ENCODE assay signal across 15 cellular contexts in genomic region chr18:21084511-21085078, GRCh38. TPM values are rescaled to one million over a fixed set of nuclear protein-coding genes. Genes with fewer than 3 reads are reported as not detected.
A peak's percentile ranks its signal among the peaks of the same experiment; 100 is the strongest.
DNase-seq lines count a peak whose midpoint lies in the region; ATAC-seq lines count a peak whose summit lies in the region.
"Had no signal": no experiment of that assay in that cellular context is flagged by ENCODE, and none has a peak within 500 bp of the region (broad histone marks: within the 10 kb centered on the region; RNA-seq: fewer than 3 reads in every experiment).

No MANE protein-coding gene starts in this region.

- CTCF ChIA-PET in activated CD8-positive, alpha-beta memory T cell treated with anti-CD3 and anti-CD28 coated beads, Interleukin-2, amount 10 ng/mL, durations not matched to agents 7 days and 5 days (lab: Charles Lee): no interaction called here
- CTCF ChIA-PET in CD4-positive, alpha-beta memory T cell (lab: Charles Lee; ENCODE audit: partially characterized antibody): no interaction called here

- POLR2A ChIA-PET in CD4-positive, alpha-beta memory T cell (lab: Charles Lee; ENCODE audit: partially characterized antibody): interaction anchor here (1.1 kb wide), 1 partner anchor 9 kb away, joined by 3 read pairs; no protein-coding TSS in a partner anchor

- intact Hi-C loops in CD4-positive, alpha-beta memory T cell (cut with micrococcal nuclease): no loop called here

- H3K9me3 Mint-ChIP-seq in activated CD8-positive, alpha-beta memory T cell treated with anti-CD3 and anti-CD28 coated beads, Interleukin-2, amount 10 ng/mL, durations not matched to agents 7 days and 5 days (ENCODE audit: low read depth): peaks cover 9% of the 10 kb centered on the region
- H3K9me3 Mint-ChIP-seq in CD4-positive, alpha-beta memory T cell: peaks cover 0 to 21% (median 7%) of the 10 kb centered on the region in 8 donors
- peaks cover 0 to 2% (median 0%) of the 10 kb centered on the region in 6 donors for H3K9me3 Mint-ChIP-seq in immature natural killer cell

- DNase-seq in activated CD8-positive, alpha-beta memory T cell treated with anti-CD3 and anti-CD28 coated beads, Interleukin-2, amount 10 ng/mL, durations not matched to agents 7 days and 5 days: no peak
- no peak for DNase-seq in activated CD8-positive, alpha-beta memory T cell treated with anti-CD3 and anti-CD28 coated beads, Interleukin-2, amount 50 U/mL, for 4 hours
- no peak for DNase-seq in CD4-positive, alpha-beta memory T cell
- DNase-seq in T-helper 17 cell (no peak), immature natural killer cell (no peak), dermis blood vessel endothelial cell (no peak), OCI-M1 (lab: John Stamatoyannopoulos, UW) (no peak), NCI-H2196 treated with DMSO at 0.1 percent for 48 hours (lab: John Stamatoyannopoulos, UW; ENCODE audit: unreplicated experiment) (no peak)
- DNase-seq: DMS79, KG1, NCI-H1105, NCI-H1694 treated with DMSO at 0.1 percent for 48 hours, NCI-H69, PC-9 had no signal

- no peak overlapping the region for H3K4me3 ChIP-seq in CD4-positive, alpha-beta memory T cell (ENCODE audit: low read length in 2 of 2)
- H3K4me3 ChIP-seq: PC-9 had no signal

- H3K27ac Mint-ChIP-seq in activated CD8-positive, alpha-beta memory T cell treated with anti-CD3 and anti-CD28 coated beads, Interleukin-2, amount 10 ng/mL, durations not matched to agents 7 days and 5 days: no peak overlapping the region
- peak overlapping the region in 2 of 7 donors; percentile 21 to 35 for H3K27ac Mint-ChIP-seq in CD4-positive, alpha-beta memory T cell
- H3K27ac Mint-ChIP-seq in T-helper 17 cell: no peak overlapping the region
- no peak overlapping the region for H3K27ac Mint-ChIP-seq in immature natural killer cell

- no peaks in the 10 kb centered on the region for H3K27me3 Mint-ChIP-seq in activated CD8-positive, alpha-beta memory T cell treated with anti-CD3 and anti-CD28 coated beads, Interleukin-2, amount 10 ng/mL, durations not matched to agents 7 days and 5 days
- no peaks in the 10 kb centered on the region for H3K27me3 Mint-ChIP-seq in CD4-positive, alpha-beta memory T cell
- H3K27me3 Mint-ChIP-seq in T-helper 17 cell (no peaks in the 10 kb centered on the region), immature natural killer cell (ENCODE audit: low read depth in 3 of 3) (peaks cover 0 to 3% (median 1%) of the 10 kb centered on the region in 3 donors)

- H3K4me1 ChIP-seq in CD4-positive, alpha-beta memory T cell (ENCODE audit: insufficient read depth, low read length): peaks cover 79% of the 10 kb centered on the region

- H3K36me3 ChIP-seq in CD4-positive, alpha-beta memory T cell (ENCODE audit: insufficient read depth, low read length): no peaks in the 10 kb centered on the region

- no peak overlapping the region for H3K4me3 Mint-ChIP-seq in activated CD8-positive, alpha-beta memory T cell treated with anti-CD3 and anti-CD28 coated beads, Interleukin-2, amount 10 ng/mL, durations not matched to agents 7 days and 5 days
- peak overlapping the region in 6 of 8 donors; percentile 12 to 81 (median 46) for H3K4me3 Mint-ChIP-seq in CD4-positive, alpha-beta memory T cell
- H3K4me3 Mint-ChIP-seq in T-helper 17 cell (peak overlapping the region; percentile 33), immature natural killer cell (peak overlapping the region in 3 of 5 donors; percentile 17 to 63 (median 53))

- H3K27me3 ChIP-seq in CD4-positive, alpha-beta memory T cell (ENCODE audit: insufficient read depth, low read length): no peaks in the 10 kb centered on the region

- H3K27ac ChIP-seq in CD4-positive, alpha-beta memory T cell (ENCODE audit: low read depth, low read length): no peak overlapping the region
- H3K27ac ChIP-seq: C4-2B, PC-9 had no signal

- H3K36me3 Mint-ChIP-seq in activated CD8-positive, alpha-beta memory T cell treated with anti-CD3 and anti-CD28 coated beads, Interleukin-2, amount 10 ng/mL, durations not matched to agents 7 days and 5 days: peaks cover 42% of the 10 kb centered on the region
- H3K36me3 Mint-ChIP-seq in CD4-positive, alpha-beta memory T cell: peaks cover 16 to 41% of the 10 kb centered on the region in 2 donors
- no peaks in the 10 kb centered on the region for H3K36me3 Mint-ChIP-seq in T-helper 17 cell (ENCODE audit: low read depth)
- no peaks in the 10 kb centered on the region for H3K36me3 Mint-ChIP-seq in immature natural killer cell

- ATAC-seq in activated CD8-positive, alpha-beta memory T cell treated with anti-CD3 and anti-CD28 coated beads, Interleukin-2, amount 10 ng/mL, durations not matched to agents 7 days and 5 days: peak; percentile 69
- ATAC-seq in T-helper 17 cell: peak; percentile 4

- peaks cover 39% of the 10 kb centered on the region for H3K4me1 Mint-ChIP-seq in activated CD8-positive, alpha-beta memory T cell treated with anti-CD3 and anti-CD28 coated beads, Interleukin-2, amount 10 ng/mL, durations not matched to agents 7 days and 5 days
- H3K4me1 Mint-ChIP-seq in CD4-positive, alpha-beta memory T cell: peaks cover 63 to 92% (median 76%) of the 10 kb centered on the region in 4 donors
- H3K4me1 Mint-ChIP-seq in T-helper 17 cell (peaks cover 55% of the 10 kb centered on the region), immature natural killer cell (peaks cover 92 to 93% of the 10 kb centered on the region in 2 donors)

- no peaks in the 10 kb centered on the region for H3K9me3 ChIP-seq in CD4-positive, alpha-beta memory T cell (ENCODE audit: control insufficient read depth in 1 of 2, low read length in 2 of 2)
- no peaks in the 10 kb centered on the region for H3K9me3 ChIP-seq in T-helper 17 cell (ENCODE audit: control insufficient read depth, low read length, poor library complexity, severe bottlenecking)

RNA-seq across cellular contexts. Expression of gene ROCK1, which starts 27.0 kb away (rescaled TPM):
- total RNA-seq in activated CD8-positive, alpha-beta memory T cell treated with anti-CD3 and anti-CD28 coated beads, Interleukin-2, amount 10 ng/mL, durations not matched to agents 7 days and 5 days: 10 to 100 TPM; 63.8 to 65.1 TPM
- 10 to 100 TPM; 80.7 to 82.8 TPM for total RNA-seq in CD4-positive, alpha-beta memory T cell
- 10 to 100 TPM; 13.0 to 52.2 TPM for polyA plus RNA-seq in CD4-positive, alpha-beta memory T cell
- 100 to 1,000 TPM; 109 to 114 TPM for total RNA-seq in T-helper 17 cell
- 10 to 100 TPM; 15.3 to 56.7 (median 16.0) TPM for polyA plus RNA-seq in immature natural killer cell
- 41.9 and 53.0 TPM in 2 replicates for total RNA-seq in dermis blood vessel endothelial cell
